8 cellular contexts compared by ENCODE assay signal in genomic region chr6:90285611-90286381, GRCh38. TPM values are rescaled to one million over a fixed set of nuclear protein-coding genes. Genes with fewer than 3 reads are reported as not detected.
DNase-seq lines count a peak whose midpoint lies in the region; ATAC-seq and TF ChIP-seq lines count a peak whose summit lies in the region.

No MANE protein-coding gene starts in this region.

- H3K27me3 ChIP-seq in muscle layer of duodenum (ENCODE audit: low read depth, low read length) (no peaks in the 10 kb centered on the region), tibial artery (no peaks in the 10 kb centered on the region)

- peaks cover 8 to 20% of the 10 kb centered on the region in 2 donors for H3K4me1 ChIP-seq in muscle layer of duodenum (ENCODE audit: control insufficient read depth in 1 of 2, insufficient read depth in 2 of 2, low read length in 2 of 2)
- peaks cover 0 to 23% (median 18%) of the 10 kb centered on the region in 4 donors for H3K4me1 ChIP-seq in tibial artery

- peaks cover 0 to 4% of the 10 kb centered on the region in 2 donors for H3K36me3 ChIP-seq in muscle layer of duodenum (ENCODE audit: control insufficient read depth in 1 of 2, insufficient read depth in 2 of 2, low read length in 2 of 2)
- no peaks in the 10 kb centered on the region for H3K36me3 ChIP-seq in tibial artery

- intact Hi-C loops in tibial artery (cut with DNase I; ENCODE audit: low total_unique reads) = no loop called here

- DNase-seq in AG20443 (ENCODE audit: low spot score) (peak; percentile 89), NCI-H526 (lab: John Stamatoyannopoulos, UW) (peak; percentile 67 to 76), activated T-cell treated with anti-CD3 and anti-CD28 coated beads for 24 hours (ENCODE audit: low read depth) (peak; percentile 41), tibial artery (peak; percentile 84 to 90)

- H3K4me3 ChIP-seq in muscle layer of duodenum (ENCODE audit: low read depth in 1 of 2, low read length in 2 of 2) = peak overlapping the region; percentile 22 to 35
- no peak overlapping the region for H3K4me3 ChIP-seq in tibial artery

- no peaks in the 10 kb centered on the region for H3K9me3 ChIP-seq in muscle layer of duodenum (ENCODE audit: control insufficient read depth in 1 of 2, low read length in 2 of 2)
- H3K9me3 ChIP-seq in tibial artery = no peaks in the 10 kb centered on the region

- TF ChIP-seq CTCF in tibial artery (IDR thresholded peaks at IDR 0.05) = no peak

- H3K27ac ChIP-seq in muscle layer of duodenum (ENCODE audit: low read length) = no peak overlapping the region
- H3K27ac ChIP-seq in tibial artery = peak overlapping the region in 1 of 2 donors; percentile 21

- peak; percentile 48 for ATAC-seq in GM18868 (IDR thresholded peaks at IDR 0.05; ENCODE audit: unreplicated experiment)
- peak; percentile 57 for ATAC-seq in HG03064 (IDR thresholded peaks at IDR 0.05; ENCODE audit: low read depth, unreplicated experiment)
- peak; percentile 96 for ATAC-seq in esophagus mucosa

RNA-seq across cellular contexts. Expression of gene BACH2, which starts 10.8 kb away (rescaled TPM):
- total RNA-seq in esophagus mucosa = 0.76 TPM

Comparison
In these comparisons a context has a peak if more than half of its experiments do, and no peak if none do; other contexts are left out.
1. H3K4me3 ChIP-seq: peak in muscle layer of duodenum (2 of 2); none in tibial artery (0 of 2).
2. Peak in every context shown above with its lines, with median percentiles within 50 percentile points of each other: DNase-seq and ATAC-seq.